18 cellular contexts compared by ENCODE assay signal in genomic region chr20:25061821-25062530, GRCh38. TPM values are rescaled to one million over a fixed set of nuclear protein-coding genes. Genes with fewer than 3 reads are reported as not detected.
A peak's percentile ranks its signal among the peaks of the same experiment; 100 is the strongest.
DNase-seq lines count a peak whose midpoint lies in the region; ATAC-seq and TF ChIP-seq lines count a peak whose summit lies in the region.
"Had no signal": no experiment of that assay in that cellular context is flagged by ENCODE, and none has a peak within 500 bp of the region (broad histone marks: within the 10 kb centered on the region; RNA-seq: fewer than 3 reads in every experiment).

No MANE protein-coding gene starts in this region.

- ATAC-seq in Right ventricle myocardium inferior (no peak), heart right ventricle (no peak), body of pancreas (no peak), upper lobe of right lung (no peak), GM19351 (IDR thresholded peaks at IDR 0.05; ENCODE audit: unreplicated experiment) (no peak), psoas muscle (no peak)

- H3K4me1 ChIP-seq in heart right ventricle (peaks cover 4 to 35% (median 25%) of the 10 kb centered on the region in 9 donors), body of pancreas (peaks cover 57% of the 10 kb centered on the region), ovary (ENCODE audit: insufficient read depth) (peaks cover 8% of the 10 kb centered on the region), upper lobe of right lung (peaks cover 8% of the 10 kb centered on the region), psoas muscle (peaks cover 3% of the 10 kb centered on the region)

- H3K27ac ChIP-seq in heart right ventricle (no peak overlapping the region), body of pancreas (peak overlapping the region; percentile 67 to 91 (median 88)), ovary (no peak overlapping the region), upper lobe of right lung (no peak overlapping the region), psoas muscle (no peak overlapping the region)
- H3K27ac ChIP-seq: PC-9 had no signal

- peak; percentile 59 for DNase-seq in Right ventricle myocardium inferior (ENCODE audit: missing footprints)
- no peak for DNase-seq in heart right ventricle
- DNase-seq in body of pancreas: peak in 2 of 4 donors; percentile 25 to 29
- peak in 3 of 5 donors; percentile 12 to 23 (median 12) for DNase-seq in ovary
- DNase-seq in upper lobe of right lung: peak; percentile 37
- DNase-seq in activated CD4-positive, CD25-positive, alpha-beta regulatory T cell treated with anti-CD3 and anti-CD28 coated beads, Interleukin-2, amount 50 U/mL, for 72 hours: no peak
- DNase-seq in psoas muscle: no peak
- DNase-seq: DMS79 treated with DMSO at 0.1 percent for 48 hours, HFFc6, KBM-7, NCI-H1048, NCI-H446, NCI-H748 treated with DMSO at 0.1 percent for 48 hours, Right ventricle myocardium superior had no signal

- 90 to 95% methylated on average over 15 of the region's 15 CpGs for WGBS in heart right ventricle, 2 donors
- WGBS in body of pancreas, 2 donors: 72 to 89% methylated on average over 13 to 15 of the region's 15 CpGs
- 82 to 85% (median 84%) methylated on average over 15 of the region's 15 CpGs for WGBS in ovary, 3 donors
- 73 to 84% (median 75%) methylated on average over 15 of the region's 15 CpGs for WGBS in psoas muscle, 3 donors

- H3K9me3 ChIP-seq in heart right ventricle (no peaks in the 10 kb centered on the region), body of pancreas (no peaks in the 10 kb centered on the region), ovary (no peaks in the 10 kb centered on the region), upper lobe of right lung (no peaks in the 10 kb centered on the region), psoas muscle (no peaks in the 10 kb centered on the region)

- H3K4me3 ChIP-seq in heart right ventricle (no peak overlapping the region), body of pancreas (no peak overlapping the region), ovary (no peak overlapping the region), upper lobe of right lung (no peak overlapping the region), psoas muscle (no peak overlapping the region)
- H3K4me3 ChIP-seq: PC-9 had no signal

- H3K27me3 ChIP-seq in heart right ventricle (peaks cover 0 to 8% (median 0%) of the 10 kb centered on the region in 7 donors), body of pancreas (no peaks in the 10 kb centered on the region), ovary (no peaks in the 10 kb centered on the region), upper lobe of right lung (no peaks in the 10 kb centered on the region), psoas muscle (ENCODE audit: insufficient read depth in 3 of 3, low read length in 2 of 3) (peaks cover 0 to under 1% (median 0%) of the 10 kb centered on the region in 3 donors)

- intact Hi-C loops in Right ventricle myocardium inferior (cut with DNase I): loop anchor here (2.0 kb wide), 1 partner anchor 67 kb away; no protein-coding TSS in a partner anchor
- intact Hi-C loops in heart right ventricle (cut with DNase I): loop anchor here in 6 of 10 donors (2.0 to 10.0 kb wide), 5 partner anchors 35 to 343 kb away; partner anchors contain the start of genes ABHD12 (in 3 of the 6) and GINS1 (in 1 of the 6)
- intact Hi-C loops in body of pancreas (cut with DNase I): loop anchor here (5.0 kb wide), 1 partner anchor 65 kb away; no protein-coding TSS in a partner anchor
- intact Hi-C loops in ovary (cut with DNase I): loop anchor here in 1 of 4 donors (10.0 kb wide), 1 partner anchor 343 kb away; the partner anchor contains the start of gene GINS1
- intact Hi-C loops in upper lobe of right lung (cut with DNase I): loop anchor here (5.0 to 10.0 kb wide), 2 partner anchors 65 to 343 kb away; partner anchors contain the start of gene GINS1
- intact Hi-C loops in psoas muscle (cut with DNase I): no loop called here

- H3K36me3 ChIP-seq in heart right ventricle (no peaks in the 10 kb centered on the region), body of pancreas (replicated peaks in 1 of 2; ENCODE audit: insufficient read depth in 1 of 2, low read depth in 2 of 2) (no peaks in the 10 kb centered on the region), ovary (no peaks in the 10 kb centered on the region), upper lobe of right lung (no peaks in the 10 kb centered on the region), psoas muscle (ENCODE audit: insufficient read depth in 1 of 2, low read depth in 1 of 2) (no peaks in the 10 kb centered on the region)

- no peak for TF ChIP-seq EP300 in ovary (IDR thresholded peaks at IDR 0.05)

- no peak for TF ChIP-seq CTCF in heart right ventricle (IDR thresholded peaks at IDR 0.05)
- no peak for TF ChIP-seq CTCF in body of pancreas (IDR thresholded peaks at IDR 0.05)
- TF ChIP-seq CTCF in ovary (IDR thresholded peaks at IDR 0.05): no peak
- TF ChIP-seq CTCF in upper lobe of right lung (IDR thresholded peaks at IDR 0.05): no peak
- no peak for TF ChIP-seq CTCF in psoas muscle (IDR thresholded peaks at IDR 0.05)

- no peak for TF ChIP-seq POLR2A in body of pancreas (IDR thresholded peaks at IDR 0.05)
- TF ChIP-seq POLR2A in ovary (IDR thresholded peaks at IDR 0.05): no peak

RNA-seq across cellular contexts. Expression of gene ACSS1, which starts 4.0 kb away (rescaled TPM):
- 135 TPM for total RNA-seq in Right ventricle myocardium inferior
- 100 to 1,000 TPM in 3 of 10 donors, 10 to 100 TPM in 7; 72.5 to 114 (median 87.4) TPM for total RNA-seq in heart right ventricle
- polyA plus RNA-seq in heart right ventricle: 10 to 100 TPM; 29.7 to 62.2 TPM
- 10 to 100 TPM; 73.8 to 83.8 TPM for total RNA-seq in body of pancreas
- 10 to 100 TPM; 14.9 to 37.0 (median 29.0) TPM for total RNA-seq in ovary
- polyA plus RNA-seq in ovary: 10 to 100 TPM; 13.1 to 31.9 TPM
- 37.2 TPM for total RNA-seq in upper lobe of right lung
- 10 to 100 TPM; 16.8 to 53.3 (median 39.0) TPM for total RNA-seq in psoas muscle
- polyA plus RNA-seq in psoas muscle: 10 to 100 TPM in 2 of 3 donors, 1 to 10 TPM in 1; 8.8 to 15.1 (median 12.2) TPM

RNA-seq across cellular contexts. Expression of gene VSX1, which starts 20.0 kb away (rescaled TPM):
- total RNA-seq in Right ventricle myocardium inferior (0.14 TPM), heart right ventricle (under 1 TPM in 8 of 10 donors, not detected in 2; 0.20 to 0.79 (median 0.42) TPM), body of pancreas (under 1 TPM in 1 of 2 donors, not detected in 1; 0.66 TPM), ovary (1 to 10 TPM in 2 of 7 donors, under 1 TPM in 3, not detected in 2; 0.13 to 1.4 (median 0.96) TPM), upper lobe of right lung (not detected), psoas muscle (under 1 TPM in 3 of 4 donors, not detected in 1; 0.41 to 0.52 (median 0.48) TPM)
- polyA plus RNA-seq in heart right ventricle (under 1 TPM; 0.16 to 0.37 TPM), ovary (under 1 TPM; 0.11 to 0.75 TPM), psoas muscle (under 1 TPM; 0.04 to 0.07 (median 0.05) TPM)
- total RNA-seq: A673, H1, HFFc6 had no signal

Comparison
In these comparisons a context has a peak if more than half of its experiments do, and no peak if none do; other contexts are left out.
1. DNase-seq: peak in Right ventricle myocardium inferior (single experiment), ovary (3 of 5) and upper lobe of right lung (single experiment); none in heart right ventricle (0 of 2), activated CD4-positive, CD25-positive, alpha-beta regulatory T cell treated with anti-CD3 and anti-CD28 coated beads, Interleukin-2, amount 50 U/mL, for 72 hours (single experiment) and psoas muscle (0 of 2).
2. H3K27ac ChIP-seq: peak in body of pancreas (4 of 4); none in heart right ventricle (0 of 10), ovary (0 of 2), upper lobe of right lung (single experiment) and psoas muscle (single experiment).
3. intact Hi-C loops: an anchor here in Right ventricle myocardium inferior (2.0 kb wide), heart right ventricle (2.0 to 10.0 kb wide), body of pancreas (5.0 kb wide) and upper lobe of right lung (5.0 to 10.0 kb wide); none called in psoas muscle.